27 cellular contexts compared by ENCODE assay signal in the genomic region with DNA sequence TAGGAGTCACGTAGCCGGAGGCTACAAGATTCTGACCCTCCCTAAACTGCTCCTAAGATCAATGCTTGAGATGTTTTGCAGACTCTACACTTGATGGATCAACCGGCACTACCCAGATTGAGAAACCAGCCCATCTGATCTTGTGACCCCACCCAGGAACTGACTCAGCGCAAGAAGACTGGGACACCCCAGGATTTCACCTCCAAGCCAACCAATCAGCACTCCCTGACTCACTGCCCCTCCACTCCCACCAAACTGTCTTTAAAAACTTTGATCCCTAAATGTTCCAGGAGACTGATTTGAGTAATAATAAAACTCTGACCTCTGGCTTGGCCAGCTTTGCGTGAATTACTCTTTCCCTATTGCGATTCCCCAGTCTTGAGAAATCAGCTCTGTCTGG.
DNase-seq lines count a peak whose midpoint lies in the region; ATAC-seq and TF ChIP-seq lines count a peak whose summit lies in the region.
"Had no signal": no experiment of that assay in that cellular context is flagged by ENCODE, and none has a peak within 500 bp of the region (broad histone marks: within the 10 kb centered on the region; RNA-seq: fewer than 3 reads in every experiment).

No MANE protein-coding gene starts in this region.

- no peaks in the 10 kb centered on the region for H3K27me3 ChIP-seq in RWPE2 (ENCODE audit: insufficient read depth, poor library complexity, severe bottlenecking)
- no peaks in the 10 kb centered on the region for H3K27me3 ChIP-seq in foreskin keratinocyte
- H3K27me3 ChIP-seq: uterus had no signal

- H3K4me1 ChIP-seq in RWPE2 (ENCODE audit: insufficient read depth, poor library complexity, severe bottlenecking) (no peaks in the 10 kb centered on the region), foreskin keratinocyte (no peaks in the 10 kb centered on the region)
- H3K4me1 ChIP-seq: A549, left ventricle myocardium inferior, prostate gland, uterus had no signal

- TF ChIP-seq CTCF in RWPE2 (IDR thresholded peaks at IDR 0.05; ENCODE audit: poor library complexity, severe bottlenecking) (no peak), foreskin keratinocyte (conservative IDR thresholded peaks at IDR 0.05) (no peak)

- ATAC-seq in RWPE2 (ENCODE audit: low read depth) (peak; percentile 63; the same call in 2 of the 3 replicates), foreskin keratinocyte (peak; percentile 47), HG03175 (IDR thresholded peaks at IDR 0.05; ENCODE audit: unreplicated experiment) (no peak), HG03378 (IDR thresholded peaks at IDR 0.05; ENCODE audit: unreplicated experiment) (no peak)
- ATAC-seq: A549; activated CD4-positive, alpha-beta T cell treated with anti-CD3 and anti-CD28 coated beads for 36 hours; activated CD8-positive, alpha-beta T cell treated with anti-CD3 and anti-CD28 coated beads, Interleukin-2, amount 10 ng/mL, durations not matched to agents 7 days and 5 days; CD8-positive, alpha-beta T cell; Panc1; sciatic nerve had no signal

- no peak overlapping the region for H3K4me3 ChIP-seq in RWPE2 (ENCODE audit: severe bottlenecking)
- H3K4me3 ChIP-seq: A549, left ventricle myocardium inferior, prostate gland, thoracic aorta, uterus had no signal

- no peak overlapping the region for H3K27ac ChIP-seq in RWPE2 (ENCODE audit: poor library complexity, severe bottlenecking)
- no peak overlapping the region for H3K27ac ChIP-seq in foreskin keratinocyte
- H3K27ac ChIP-seq: A549, left ventricle myocardium inferior, prostate gland, thoracic aorta, uterus, VCaP had no signal

- DNase-seq in A172 (ENCODE audit: low spot score) (peak; percentile 27), HK-2 (ENCODE audit: unreplicated experiment) (peak; percentile 18), RWPE2 (ENCODE audit: low spot score) (no peak), foreskin keratinocyte (peak in 1 of 2 donors; percentile 12), ureter (ENCODE audit: low spot score) (no peak), pons (ENCODE audit: low spot score) (no peak)
- DNase-seq: activated CD4-positive, alpha-beta T cell treated with anti-CD3 and anti-CD28 coated beads for 36 hours; activated CD8-positive, alpha-beta T cell treated with anti-CD3 and anti-CD28 coated beads, Interleukin-2, amount 10 ng/mL, durations not matched to agents 7 days and 5 days; activated T-cell treated with anti-CD3 and anti-CD28 coated beads for 4 hours; CD8-positive, alpha-beta T cell; effector CD4-positive, alpha-beta T cell; left ventricle myocardium inferior; NCI-H2029 treated with DMSO at 0.1 percent for 48 hours; NCI-H2227 treated with DMSO at 0.1 percent for 48 hours; NCI-H526; SIG-M5; stimulated activated CD8-positive, alpha-beta memory T cell treated with anti-CD3 and anti-CD28 coated beads, Interleukin-4, amount 100 ng/mL, for 48 hours; SW 1271; uterus had no signal

- H3K36me3 ChIP-seq in RWPE2 (ENCODE audit: low read depth): no peaks in the 10 kb centered on the region
- H3K36me3 ChIP-seq: left ventricle myocardium inferior, prostate gland, thoracic aorta, uterus had no signal

- H3K9me3 ChIP-seq in RWPE2 (ENCODE audit: severe bottlenecking): no peaks in the 10 kb centered on the region
- H3K9me3 ChIP-seq: A549, left ventricle myocardium inferior, prostate gland, thoracic aorta, uterus had no signal

Comparison
In these comparisons a context has a peak if more than half of its experiments do, and no peak if none do; other contexts are left out.
1. DNase-seq: peak in A172 (single experiment) and HK-2 (single experiment); none in RWPE2 (single experiment), ureter (single experiment) and pons (single experiment).
2. ATAC-seq: peak in RWPE2 (single experiment) and foreskin keratinocyte (single experiment); none in HG03175 (single experiment) and HG03378 (single experiment).